8 cellular contexts compared by ENCODE assay signal in genomic region chr20:39885975-39886649, GRCh38.
DNase-seq lines count a peak whose midpoint lies in the region; ATAC-seq, FAIRE-seq and TF ChIP-seq lines count a peak whose summit lies in the region.

No MANE protein-coding gene starts in this region.

- H3K4me1 ChIP-seq in thoracic aorta (ENCODE audit: control insufficient read depth in 1 of 2, low read depth in 2 of 2), result no peaks in the 10 kb centered on the region

- no peak overlapping the region for H3K27ac Mint-ChIP-seq in activated T-cell treated with anti-CD3 and anti-CD28 coated beads, Interleukin-2, amount 50 U/mL, for 24 hours
- no peak overlapping the region for H3K27ac Mint-ChIP-seq in immature natural killer cell

- no peaks in the 10 kb centered on the region for H3K36me3 ChIP-seq in brain microvascular endothelial cell (replicated peaks)
- no peaks in the 10 kb centered on the region for H3K36me3 ChIP-seq in thoracic aorta

- peak; percentile 87 for FAIRE-seq in islet of Langerhans (lab: Jason Lieb, UNC)

- peak; percentile 2 for DNase-seq in activated T-cell treated with anti-CD3 and anti-CD28 coated beads for 48 hours (ENCODE audit: low read depth)
- DNase-seq in activated T-cell treated with anti-CD3 and anti-CD28 coated beads, Interleukin-2, amount 50 U/mL, for 24 hours, result no peak
- DNase-seq in NCI-H460 (ENCODE audit: extremely low read depth, low read depth), result peak; percentile 36
- peak; percentile 91 for DNase-seq in brain microvascular endothelial cell
- DNase-seq in thoracic aorta (ENCODE audit: low spot score), result no peak
- DNase-seq in immature natural killer cell, result no peak

- H3K9me3 Mint-ChIP-seq in activated T-cell treated with anti-CD3 and anti-CD28 coated beads, Interleukin-2, amount 50 U/mL, for 24 hours, result peaks cover 7% of the 10 kb centered on the region
- H3K9me3 Mint-ChIP-seq in immature natural killer cell, result peaks cover 0 to 1% (median 0%) of the 10 kb centered on the region in 6 donors

- no peaks in the 10 kb centered on the region for H3K27me3 ChIP-seq in brain microvascular endothelial cell (replicated peaks)
- no peaks in the 10 kb centered on the region for H3K27me3 ChIP-seq in thoracic aorta (replicated peaks; ENCODE audit: insufficient read depth)

- H3K36me3 Mint-ChIP-seq in activated T-cell treated with anti-CD3 and anti-CD28 coated beads, Interleukin-2, amount 50 U/mL, for 24 hours (ENCODE audit: low read depth), result no peaks in the 10 kb centered on the region
- no peaks in the 10 kb centered on the region for H3K36me3 Mint-ChIP-seq in immature natural killer cell

- no peaks in the 10 kb centered on the region for H3K27me3 Mint-ChIP-seq in activated T-cell treated with anti-CD3 and anti-CD28 coated beads, Interleukin-2, amount 50 U/mL, for 24 hours
- H3K27me3 Mint-ChIP-seq in immature natural killer cell (ENCODE audit: low read depth in 3 of 3), result peaks cover 0 to 2% (median 0%) of the 10 kb centered on the region in 3 donors

- H3K27ac ChIP-seq in brain microvascular endothelial cell, result no peak overlapping the region
- no peak overlapping the region for H3K27ac ChIP-seq in thoracic aorta

- H3K4me3 Mint-ChIP-seq in activated T-cell treated with anti-CD3 and anti-CD28 coated beads, Interleukin-2, amount 50 U/mL, for 24 hours, result no peak overlapping the region
- H3K4me3 Mint-ChIP-seq in immature natural killer cell, result no peak overlapping the region

- no peaks in the 10 kb centered on the region for H3K9me3 ChIP-seq in thoracic aorta

- ATAC-seq in thoracic aorta (ENCODE audit: insufficient number of reproducible peaks, low FRiP score, low read depth) (no peak), GM18519 (IDR thresholded peaks at IDR 0.05; ENCODE audit: low FRiP score, unreplicated experiment) (no peak)

- TF ChIP-seq CTCF in brain microvascular endothelial cell (IDR thresholded peaks at IDR 0.05; ENCODE audit: low read depth, low read length, missing control alignments), result peak; percentile 78
- peak; percentile 29 for TF ChIP-seq CTCF in thoracic aorta (IDR thresholded peaks at IDR 0.05)

- H3K4me1 Mint-ChIP-seq in activated T-cell treated with anti-CD3 and anti-CD28 coated beads, Interleukin-2, amount 50 U/mL, for 24 hours (ENCODE audit: low read depth), result no peaks in the 10 kb centered on the region
- H3K4me1 Mint-ChIP-seq in immature natural killer cell, result no peaks in the 10 kb centered on the region

- in situ Hi-C loops in brain microvascular endothelial cell (cut with HindIII; ENCODE audit: low pct_ligation_motif_present, low sequenced_read_pairs), result no loop called here

- H3K4me3 ChIP-seq in brain microvascular endothelial cell (ENCODE audit: low read depth, low read length) (no peak overlapping the region), thoracic aorta (no peak overlapping the region)

Comparison
In these comparisons a context has a peak if more than half of its experiments do, and no peak if none do; other contexts are left out.
1. DNase-seq: peak in activated T-cell treated with anti-CD3 and anti-CD28 coated beads for 48 hours (single experiment), NCI-H460 (single experiment) and brain microvascular endothelial cell (single experiment); none in activated T-cell treated with anti-CD3 and anti-CD28 coated beads, Interleukin-2, amount 50 U/mL, for 24 hours (single experiment), thoracic aorta (single experiment) and immature natural killer cell (0 of 3).